Comparison of ENCODE assay signal across 1 cellular context in genomic region chr9:107338911-107339659, GRCh38.
TF ChIP-seq lines count a peak whose summit lies in the region.

No MANE protein-coding gene starts in this region.

TF ChIP-seq in GM23338, 12 proteins besides CTCF, POLR2A, EP300 and RAD21 (continued from another document):
- TF ChIP-seq ZNF331 (CRISPR knock-in tag; IDR thresholded peaks at IDR 0.05; ENCODE audit: low read depth): no peak
- TF ChIP-seq CREB1 (CRISPR knock-in tag; IDR thresholded peaks at IDR 0.05; ENCODE audit: low read depth): no peak
- TF ChIP-seq EZH2phosphoT487 (IDR thresholded peaks at IDR 0.05; ENCODE audit: unreplicated experiment): no peak
- TF ChIP-seq ZNF462 (CRISPR knock-in tag; IDR thresholded peaks at IDR 0.05): no peak
TF ChIP-seq in GM23338: peak in this region for 0.
